ENCODE assay signal across 2 cellular contexts in the genomic region with DNA sequence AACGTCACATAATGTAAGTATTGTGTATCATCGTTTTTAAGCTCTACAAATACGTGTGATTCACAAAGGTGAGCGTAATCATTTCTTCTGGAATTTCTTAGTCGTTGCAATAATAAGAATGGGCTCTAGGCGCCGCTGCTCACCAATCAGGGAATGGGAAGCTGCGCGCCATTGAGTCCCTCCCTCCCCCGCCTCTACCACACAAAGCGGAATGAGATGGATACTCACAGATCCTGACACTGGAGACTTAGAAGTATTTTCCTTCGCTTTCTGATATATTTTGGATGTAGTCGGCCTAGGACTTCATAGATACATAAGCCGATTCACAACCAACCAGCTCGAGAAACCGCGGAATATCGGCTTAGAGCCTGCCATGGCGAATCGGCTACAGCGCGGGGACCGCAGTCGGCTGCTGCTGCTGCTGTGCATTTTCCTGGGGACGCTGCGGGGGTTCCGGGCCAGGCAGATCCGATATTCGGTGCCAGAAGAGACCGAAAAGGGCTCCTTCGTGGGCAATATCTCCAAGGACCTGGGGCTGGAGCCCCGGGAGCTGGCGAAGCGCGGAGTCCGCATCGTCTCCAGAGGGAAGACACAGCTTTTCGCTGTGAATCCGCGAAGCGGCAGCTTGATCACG.
TF ChIP-seq lines count a peak whose summit lies in the region.

PCDHGA11 (plus strand) TSS at position 197 of the 634 bp plus-strand sequence; CDS start at position 374, 177 bp downstream.

TF ChIP-seq in HEK293, 187 proteins besides CTCF, POLR2A, EP300 and RAD21 (continues in another document):
- no peak for TF ChIP-seq ZNF426 (tag by site-specific recombination; IDR thresholded peaks at IDR 0.05)
- TF ChIP-seq ZNF791 (tag by site-specific recombination; IDR thresholded peaks at IDR 0.05): 0 out of 2 replicates have a peak, but pooled peaks have one; percentile 26
- TF ChIP-seq ZNF48 (tag by site-specific recombination; IDR thresholded peaks at IDR 0.05): no peak
- no peak for TF ChIP-seq ZNF202 (tag by site-specific recombination; IDR thresholded peaks at IDR 0.05; ENCODE audit: borderline replicate concordance)
- no peak for TF ChIP-seq ZXDB (tag by site-specific recombination; IDR thresholded peaks at IDR 0.05)
- TF ChIP-seq ZNF629 (tag by site-specific recombination; IDR thresholded peaks at IDR 0.05): no peak; the same call in 1 of the 2 replicates
- peak; percentile 64 for TF ChIP-seq ZNF660 (tag by site-specific recombination; IDR thresholded peaks at IDR 0.05)
- TF ChIP-seq TRIM28 (IDR thresholded peaks at IDR 0.05; ENCODE audit: borderline replicate concordance, low read length): no peak
- TF ChIP-seq PRDM6 (tag by site-specific recombination; IDR thresholded peaks at IDR 0.05): no peak
- TF ChIP-seq ZNF132 (tag by site-specific recombination; IDR thresholded peaks at IDR 0.05; ENCODE audit: borderline replicate concordance): no peak
- no peak for TF ChIP-seq ZNF843 (tag by site-specific recombination; IDR thresholded peaks at IDR 0.05)
- TF ChIP-seq ZNF19 (tag by site-specific recombination; IDR thresholded peaks at IDR 0.05; ENCODE audit: low read depth): no peak
- no peak for TF ChIP-seq ZFP37 (tag by site-specific recombination; IDR thresholded peaks at IDR 0.05)
- TF ChIP-seq MZF1 (tag by site-specific recombination; IDR thresholded peaks at IDR 0.05; ENCODE audit: borderline replicate concordance): no peak
- TF ChIP-seq, protein P1, sequence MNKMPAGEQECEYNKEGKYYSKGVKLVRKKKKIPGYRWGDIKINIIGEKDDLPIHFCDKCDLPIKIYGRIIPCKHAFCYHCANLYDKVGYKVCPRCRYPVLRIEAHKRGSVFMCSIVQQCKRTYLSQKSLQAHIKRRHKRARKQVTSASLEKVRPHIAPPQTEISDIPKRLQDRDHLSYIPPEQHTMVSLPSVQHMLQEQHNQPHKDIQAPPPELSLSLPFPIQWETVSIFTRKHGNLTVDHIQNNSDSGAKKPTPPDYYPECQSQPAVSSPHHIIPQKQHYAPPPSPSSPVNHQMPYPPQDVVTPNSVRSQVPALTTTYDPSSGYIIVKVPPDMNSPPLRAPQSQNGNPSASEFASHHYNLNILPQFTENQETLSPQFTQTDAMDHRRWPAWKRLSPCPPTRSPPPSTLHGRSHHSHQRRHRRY (tag by site-specific recombination; IDR thresholded peaks at IDR 0.05): no peak
- TF ChIP-seq, protein P2, sequence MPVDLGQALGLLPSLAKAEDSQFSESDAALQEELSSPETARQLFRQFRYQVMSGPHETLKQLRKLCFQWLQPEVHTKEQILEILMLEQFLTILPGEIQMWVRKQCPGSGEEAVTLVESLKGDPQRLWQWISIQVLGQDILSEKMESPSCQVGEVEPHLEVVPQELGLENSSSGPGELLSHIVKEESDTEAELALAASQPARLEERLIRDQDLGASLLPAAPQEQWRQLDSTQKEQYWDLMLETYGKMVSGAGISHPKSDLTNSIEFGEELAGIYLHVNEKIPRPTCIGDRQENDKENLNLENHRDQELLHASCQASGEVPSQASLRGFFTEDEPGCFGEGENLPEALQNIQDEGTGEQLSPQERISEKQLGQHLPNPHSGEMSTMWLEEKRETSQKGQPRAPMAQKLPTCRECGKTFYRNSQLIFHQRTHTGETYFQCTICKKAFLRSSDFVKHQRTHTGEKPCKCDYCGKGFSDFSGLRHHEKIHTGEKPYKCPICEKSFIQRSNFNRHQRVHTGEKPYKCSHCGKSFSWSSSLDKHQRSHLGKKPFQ (tag by site-specific recombination; IDR thresholded peaks at IDR 0.05): no peak
- TF ChIP-seq ZNF362 (tag by site-specific recombination; IDR thresholded peaks at IDR 0.05): no peak
- peak; percentile 99 for TF ChIP-seq ZNF266 (tag by site-specific recombination; IDR thresholded peaks at IDR 0.05; ENCODE audit: low read depth)
- peak; percentile 70 for TF ChIP-seq ZNF2 (tag by site-specific recombination; IDR thresholded peaks at IDR 0.05)
- no peak for TF ChIP-seq IKZF3 (tag by site-specific recombination; IDR thresholded peaks at IDR 0.05)
- peak; percentile 24 for TF ChIP-seq ZBTB26 (tag by site-specific recombination; optimal IDR thresholded peaks at IDR 0.05)
- no peak for TF ChIP-seq ZNF174 (tag by site-specific recombination; IDR thresholded peaks at IDR 0.05)
- TF ChIP-seq ZBTB48 (tag by site-specific recombination; IDR thresholded peaks at IDR 0.05): no peak; the same call in 1 of the 2 replicates

TF ChIP-seq in H1, 55 proteins besides CTCF, POLR2A, EP300 and RAD21:
- peak; percentile 30; the same call in 1 of the 2 replicates for TF ChIP-seq TEAD4 (IDR thresholded peaks at IDR 0.05; ENCODE audit: low read depth, low read length)
- TF ChIP-seq KDM1A (IDR thresholded peaks at IDR 0.05; ENCODE audit: borderline replicate concordance, low read length): no peak
- peak; percentile 58; the same call in 1 of the 2 replicates for TF ChIP-seq YY1 (IDR thresholded peaks at IDR 0.05; ENCODE audit: low read depth, low read length)
